ENCODE assay signal across 11 cellular contexts in the genomic region with DNA sequence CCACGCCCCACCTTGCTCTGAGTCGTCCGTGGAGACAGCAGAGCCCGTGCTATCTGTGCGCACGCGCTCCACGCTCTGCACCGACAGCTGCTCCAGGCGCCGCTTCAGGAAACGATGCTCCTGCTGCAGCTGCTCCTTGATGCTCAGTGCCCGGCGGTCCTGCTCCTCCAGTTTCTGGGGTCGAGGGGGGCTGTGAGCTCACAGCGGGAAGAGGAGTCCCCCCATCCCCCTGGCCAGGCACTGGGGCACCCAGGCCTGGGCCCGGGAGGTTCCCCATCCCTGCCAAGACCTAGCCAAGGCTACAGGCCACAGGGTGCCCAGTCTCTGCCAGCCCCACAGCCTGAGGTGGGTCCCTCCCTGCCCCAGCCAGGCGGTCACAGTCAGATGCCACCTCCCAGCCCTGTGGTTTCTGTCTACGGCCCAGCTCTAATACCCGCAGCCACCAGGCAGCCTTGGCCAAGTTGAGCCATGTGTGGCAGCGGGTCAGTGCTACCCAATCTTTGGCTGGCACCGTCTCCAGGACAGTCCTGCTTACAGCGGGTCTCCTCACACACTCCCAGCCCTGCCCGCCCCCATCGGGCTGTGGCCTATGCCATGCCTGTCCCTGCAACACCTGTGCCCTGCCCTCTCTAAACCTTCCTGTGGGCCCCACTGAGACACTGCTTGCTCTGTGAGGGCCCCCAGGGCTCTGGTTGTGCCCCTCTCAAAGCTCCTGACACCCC. TPM values are rescaled to one million over a fixed set of nuclear protein-coding genes. Genes with fewer than 3 reads are reported as not detected.
DNase-seq lines count a peak whose midpoint lies in the region; ATAC-seq, FAIRE-seq and TF ChIP-seq lines count a peak whose summit lies in the region.
"Had no signal": no experiment of that assay in that cellular context is flagged by ENCODE, and none has a peak within 500 bp of the region (broad histone marks: within the 10 kb centered on the region; RNA-seq: fewer than 3 reads in every experiment).

No MANE protein-coding gene starts in this region.

- CTCF ChIA-PET in HepG2 (lab: Yijun Ruan, JAX; ENCODE audit: low intra/inter-chr PET ratio, low total read pairs), result no interaction called here

- no peaks in the 10 kb centered on the region for H3K9me3 ChIP-seq in HepG2 (ENCODE audit: low read length)
- no peaks in the 10 kb centered on the region for H3K9me3 ChIP-seq in upper lobe of left lung
- H3K9me3 ChIP-seq: vagina had no signal

- H3K79me2 ChIP-seq in HepG2 (ENCODE audit: insufficient read depth, low read length), result no peaks in the 10 kb centered on the region

- in situ Hi-C loops in HepG2 (cut with HindIII; ENCODE audit: extremely low pct_ligation_motif_present, low pct_unique_long_range_greater_than_20kb), result no loop called here

- ATAC-seq in Right ventricle myocardium superior (ENCODE audit: poor library complexity) (no peak), HepG2 (no peak), upper lobe of left lung (ENCODE audit: low FRiP score in 2 of 2) (no peak), GM18519 (IDR thresholded peaks at IDR 0.05; ENCODE audit: low FRiP score, unreplicated experiment) (no peak), GM18867 (IDR thresholded peaks at IDR 0.05; ENCODE audit: unreplicated experiment) (no peak)
- ATAC-seq: sciatic nerve had no signal

- POLR2A ChIA-PET in HepG2 (lab: Yijun Ruan, JAX), result no interaction called here

- H3K36me3 ChIP-seq in HepG2 (replicated peaks in 1 of 2; ENCODE audit: control insufficient read depth in 1 of 2, insufficient read depth in 2 of 2, low read length in 2 of 2) (peaks cover 11% of the 10 kb centered on the region in 2 experiments; a peak in 4 of 5 replicates), upper lobe of left lung (peaks cover 18 to 81% (median 75%) of the 10 kb centered on the region in 4 donors)

- intact Hi-C loops in cardiac septum (cut with DNase I) (no loop called here), Right ventricle myocardium superior (cut with DNase I) (no loop called here), HepG2 (cut with micrococcal nuclease; ENCODE audit: unreplicated experiment) (no loop called here)

- no peak for TF ChIP-seq RAD21 in HepG2 (CRISPR knock-in tag; IDR thresholded peaks at IDR 0.05)

- H3K27me3 ChIP-seq in HepG2 (ENCODE audit: control insufficient read depth in 1 of 2, insufficient read depth in 2 of 2, low read length in 2 of 2) (no peaks in the 10 kb centered on the region), upper lobe of left lung (no peaks in the 10 kb centered on the region)
- H3K27me3 ChIP-seq: vagina had no signal

- H3K4me1 ChIP-seq in HepG2 (ENCODE audit: insufficient read depth, low read length) (no peaks in the 10 kb centered on the region), upper lobe of left lung (peaks cover 29 to 63% (median 34%) of the 10 kb centered on the region in 4 donors)

- DNase-seq in cardiac septum (ENCODE audit: low spot score) (peak; percentile 72), Right ventricle myocardium superior (no peak), HepG2 (ENCODE audit: low spot score) (no peak), upper lobe of left lung (peak; percentile 19 to 70), NCI-H526 (lab: John Stamatoyannopoulos, UW) (no peak)
- DNase-seq in activated CD8-positive, alpha-beta memory T cell treated with anti-CD3 and anti-CD28 coated beads, Interleukin-2, amount 50 U/mL, for 4 hours, result peak; percentile 15
- DNase-seq: erythroblast had no signal

- TF ChIP-seq POLR2A in HepG2 (IDR thresholded peaks at IDR 0.05; ENCODE audit: insufficient read depth in 1 of 2, low read depth in 2 of 2, low read length in 2 of 2), result no peak
- TF ChIP-seq POLR2A in upper lobe of left lung (IDR thresholded peaks at IDR 0.05), result no peak

- H4K20me1 ChIP-seq in HepG2 (ENCODE audit: insufficient read depth, low read length), result no peaks in the 10 kb centered on the region

- 97% methylated on average over 13 of the region's 25 CpGs for WGBS in HepG2 (ENCODE audit: low lambda C conversion rate)
- 94 to 95% methylated on average over 8 to 21 of the region's 25 CpGs for WGBS in upper lobe of left lung, 2 donors

- TF ChIP-seq EP300 in HepG2 (IDR thresholded peaks at IDR 0.05; ENCODE audit: low read depth in 2 of 2, low read length in 2 of 2) (no peak), HepG2 (CRISPR knock-in tag; IDR thresholded peaks at IDR 0.05; ENCODE audit: borderline replicate concordance) (no peak), upper lobe of left lung (IDR thresholded peaks at IDR 0.05) (no peak)

- H3K4me2 ChIP-seq in HepG2 (ENCODE audit: low read depth, low read length), result no peak overlapping the region

- no peak overlapping the region for H3K27ac ChIP-seq in HepG2 (ENCODE audit: extremely low read length, insufficient read depth, low read length)
- peak overlapping the region in 2 of 4 donors; percentile 97 to 98 for H3K27ac ChIP-seq in upper lobe of left lung
- H3K27ac ChIP-seq: vagina had no signal

- no peak for FAIRE-seq in HepG2 (lab: Jason Lieb, UNC)

- H3K4me3 ChIP-seq in HepG2 (replicated peaks in 1 of 3; ENCODE audit: insufficient read depth in 1 of 3, low read depth in 2 of 3, low read length in 3 of 3), result no peak overlapping the region
- no peak overlapping the region for H3K4me3 ChIP-seq in upper lobe of left lung
- H3K4me3 ChIP-seq: vagina had no signal

- TF ChIP-seq CTCF in HepG2 (CRISPR knock-in tag; IDR thresholded peaks at IDR 0.05) (no peak), upper lobe of left lung (IDR thresholded peaks at IDR 0.05) (no peak)

- BruUV-seq in HepG2 (replicated peaks; lab: Mats Ljungman, UMichigan), result no TSS peak

- no peak overlapping the region for H3K9ac ChIP-seq in HepG2 (ENCODE audit: insufficient read depth, low read depth, low read length)

- H2AFZ ChIP-seq in HepG2 (ENCODE audit: low read length), result no peak overlapping the region

RNA-seq across cellular contexts. Expression of gene HAUS3, which starts 9.3 kb away (rescaled TPM):
- 5.6 TPM for total RNA-seq in cardiac septum
- 5.7 TPM for total RNA-seq in Right ventricle myocardium superior
- total RNA-seq in HepG2 (2016; rRNA removed; fragmentation: Illumina TruSeq; extraction: Trizol), result 12.6 and 16.3 TPM in 2 replicates
- total RNA-seq in HepG2 (2016; cell fraction: cytosol; rRNA removed; fragmentation: Illumina TruSeq; extraction: Trizol; ENCODE audit: low read depth), result 0.71 TPM in 2 replicates
- total RNA-seq in HepG2 (2016; cell fraction: insoluble cytoplasmic fraction; rRNA removed; fragmentation: Illumina TruSeq; extraction: Trizol), result 12.9 and 15.5 TPM in 2 replicates
- 3.8 and 4.0 TPM in 2 replicates for total RNA-seq in HepG2 (2016; cell fraction: membrane; rRNA removed; fragmentation: Illumina TruSeq; extraction: Trizol)
- total RNA-seq in HepG2 (2016; cell fraction: nucleus; rRNA removed; fragmentation: Illumina TruSeq; extraction: Trizol), result 10.8 and 13.7 TPM in 2 replicates
- 3.3 and 3.9 TPM in 2 replicates for polyA plus RNA-seq in HepG2 (2011; rRNA removed)
- 1.8 and 1.9 TPM in 2 replicates for polyA plus RNA-seq in HepG2 (2011; cell fraction: cytosol; rRNA removed)
- polyA plus RNA-seq in HepG2 (2011; cell fraction: nucleus; rRNA removed), result 4.8 and 5.1 TPM in 2 replicates
- 5.4 and 6.4 TPM in 2 replicates for polyA plus RNA-seq in HepG2 (2012)
- 0.45 and 0.70 TPM in 2 replicates for polyA plus RNA-seq in HepG2 (2016; cell fraction: cytosol; fragmentation: Illumina TruSeq; extraction: Trizol; ENCODE audit: low read depth)
- 12.2 and 12.5 TPM in 2 replicates for polyA plus RNA-seq in HepG2 (2016; cell fraction: insoluble cytoplasmic fraction; fragmentation: Illumina TruSeq; extraction: Trizol; ENCODE audit: low read depth)
- 1.8 TPM in 2 replicates for polyA plus RNA-seq in HepG2 (2016; cell fraction: membrane; fragmentation: Illumina TruSeq; extraction: Trizol; ENCODE audit: low read depth)
- polyA plus RNA-seq in HepG2 (2016; cell fraction: nucleus; fragmentation: Illumina TruSeq; extraction: Trizol; ENCODE audit: insufficient read depth, low read depth), result 26.7 and 27.4 TPM in 2 replicates
- 1.8 and 2.1 TPM in 2 replicates for polyA minus RNA-seq in HepG2 (2011; rRNA and poly(A)+ RNA removed; ENCODE audit: low replicate concordance)
- polyA minus RNA-seq in HepG2 (2011; cell fraction: cytosol; rRNA and poly(A)+ RNA removed), result 2.2 and 3.3 TPM in 2 replicates
- polyA minus RNA-seq in HepG2 (2011; cell fraction: nucleus; rRNA and poly(A)+ RNA removed), result 5.8 and 6.0 TPM in 2 replicates
- total RNA-seq in upper lobe of left lung, result 10 to 100 TPM in 5 of 6 donors, 1 to 10 TPM in 1; 8.2 to 21.0 (median 12.5) TPM

RNA-seq across cellular contexts. Expression of gene POLN, which starts 9.3 kb away (rescaled TPM):
- total RNA-seq in cardiac septum (2.3 TPM), Right ventricle myocardium superior (2.3 TPM), HepG2 (2016; rRNA removed; fragmentation: Illumina TruSeq; extraction: Trizol) (0.60 and 0.93 TPM in 2 replicates), upper lobe of left lung (1 to 10 TPM in 5 of 6 donors, under 1 TPM in 1; 0.89 to 5.5 (median 2.6) TPM)
- total RNA-seq in HepG2 (2016; cell fraction: cytosol; rRNA removed; fragmentation: Illumina TruSeq; extraction: Trizol; ENCODE audit: low read depth), result 2.3 and 2.5 TPM in 2 replicates
- 0.68 and 1.1 TPM in 2 replicates for total RNA-seq in HepG2 (2016; cell fraction: insoluble cytoplasmic fraction; rRNA removed; fragmentation: Illumina TruSeq; extraction: Trizol)
- total RNA-seq in HepG2 (2016; cell fraction: membrane; rRNA removed; fragmentation: Illumina TruSeq; extraction: Trizol), result 1.6 and 1.9 TPM in 2 replicates
- total RNA-seq in HepG2 (2016; cell fraction: nucleus; rRNA removed; fragmentation: Illumina TruSeq; extraction: Trizol), result 1.1 and 1.5 TPM in 2 replicates
- 1.2 and 1.5 TPM in 2 replicates for polyA plus RNA-seq in HepG2 (2011; rRNA removed)
- 0.81 and 3.7 TPM in 2 replicates for polyA plus RNA-seq in HepG2 (2011; cell fraction: cytosol; rRNA removed)
- 2.7 and 3.7 TPM in 2 replicates for polyA plus RNA-seq in HepG2 (2011; cell fraction: nucleus; rRNA removed)
- 0.39 and 0.48 TPM in 2 replicates for polyA plus RNA-seq in HepG2 (2012)
- 1.0 and 1.4 TPM in 2 replicates for polyA plus RNA-seq in HepG2 (2016; cell fraction: cytosol; fragmentation: Illumina TruSeq; extraction: Trizol; ENCODE audit: low read depth)
- 0.57 and 1.2 TPM in 2 replicates for polyA plus RNA-seq in HepG2 (2016; cell fraction: insoluble cytoplasmic fraction; fragmentation: Illumina TruSeq; extraction: Trizol; ENCODE audit: low read depth)
- polyA plus RNA-seq in HepG2 (2016; cell fraction: membrane; fragmentation: Illumina TruSeq; extraction: Trizol; ENCODE audit: low read depth), result 0.90 and 1.4 TPM in 2 replicates
- 0.88 and 2.2 TPM in 2 replicates for polyA plus RNA-seq in HepG2 (2016; cell fraction: nucleus; fragmentation: Illumina TruSeq; extraction: Trizol; ENCODE audit: insufficient read depth, low read depth)
- 0.44 and 0.96 TPM in 2 replicates for polyA minus RNA-seq in HepG2 (2011; rRNA and poly(A)+ RNA removed; ENCODE audit: low replicate concordance)
- polyA minus RNA-seq in HepG2 (2011; cell fraction: cytosol; rRNA and poly(A)+ RNA removed), result 1.2 and 1.3 TPM in 2 replicates
- 0.75 and 1.2 TPM in 2 replicates for polyA minus RNA-seq in HepG2 (2011; cell fraction: nucleus; rRNA and poly(A)+ RNA removed)

RNA-seq across cellular contexts. Expression of gene MXD4, which starts 10.7 kb away (rescaled TPM):
- 37.9 TPM for total RNA-seq in cardiac septum
- total RNA-seq in Right ventricle myocardium superior, result 31.5 TPM
- total RNA-seq in HepG2 (2016; rRNA removed; fragmentation: Illumina TruSeq; extraction: Trizol), result 19.6 and 31.3 TPM in 2 replicates
- total RNA-seq in HepG2 (2016; cell fraction: cytosol; rRNA removed; fragmentation: Illumina TruSeq; extraction: Trizol; ENCODE audit: low read depth), result 36.9 and 47.9 TPM in 2 replicates
- 17.4 and 29.0 TPM in 2 replicates for total RNA-seq in HepG2 (2016; cell fraction: insoluble cytoplasmic fraction; rRNA removed; fragmentation: Illumina TruSeq; extraction: Trizol)
- 44.7 and 51.6 TPM in 2 replicates for total RNA-seq in HepG2 (2016; cell fraction: membrane; rRNA removed; fragmentation: Illumina TruSeq; extraction: Trizol)
- 17.8 and 19.3 TPM in 2 replicates for total RNA-seq in HepG2 (2016; cell fraction: nucleus; rRNA removed; fragmentation: Illumina TruSeq; extraction: Trizol)
- polyA plus RNA-seq in HepG2 (2011; rRNA removed), result 29.0 and 35.5 TPM in 2 replicates
- polyA plus RNA-seq in HepG2 (2011; cell fraction: cytosol; rRNA removed), result 18.8 and 32.8 TPM in 2 replicates
- 55.8 and 75.6 TPM in 2 replicates for polyA plus RNA-seq in HepG2 (2011; cell fraction: nucleus; rRNA removed)
- polyA plus RNA-seq in HepG2 (2012), result 13.3 and 19.0 TPM in 2 replicates
- 75.4 and 78.8 TPM in 2 replicates for polyA plus RNA-seq in HepG2 (2016; cell fraction: cytosol; fragmentation: Illumina TruSeq; extraction: Trizol; ENCODE audit: low read depth)
- polyA plus RNA-seq in HepG2 (2016; cell fraction: insoluble cytoplasmic fraction; fragmentation: Illumina TruSeq; extraction: Trizol; ENCODE audit: low read depth), result 24.7 and 25.4 TPM in 2 replicates
- 58.0 and 61.9 TPM in 2 replicates for polyA plus RNA-seq in HepG2 (2016; cell fraction: membrane; fragmentation: Illumina TruSeq; extraction: Trizol; ENCODE audit: low read depth)
- polyA plus RNA-seq in HepG2 (2016; cell fraction: nucleus; fragmentation: Illumina TruSeq; extraction: Trizol; ENCODE audit: insufficient read depth, low read depth), result 40.4 and 42.9 TPM in 2 replicates
- polyA minus RNA-seq in HepG2 (2011; rRNA and poly(A)+ RNA removed; ENCODE audit: low replicate concordance), result 56.0 and 71.8 TPM in 2 replicates
- polyA minus RNA-seq in HepG2 (2011; cell fraction: cytosol; rRNA and poly(A)+ RNA removed), result 16.4 and 18.3 TPM in 2 replicates
- 38.0 and 41.2 TPM in 2 replicates for polyA minus RNA-seq in HepG2 (2011; cell fraction: nucleus; rRNA and poly(A)+ RNA removed)
- total RNA-seq in upper lobe of left lung, result 100 to 1,000 TPM in 1 of 6 donors, 10 to 100 TPM in 5; 50.1 to 135 (median 76.4) TPM

Comparison
In these comparisons a context has a peak if more than half of its experiments do, and no peak if none do; other contexts are left out.
1. DNase-seq: peak in cardiac septum (single experiment), activated CD8-positive, alpha-beta memory T cell treated with anti-CD3 and anti-CD28 coated beads, Interleukin-2, amount 50 U/mL, for 4 hours (single experiment) and upper lobe of left lung (2 of 2); none in Right ventricle myocardium superior (single experiment), HepG2 (single experiment) and NCI-H526 (0 of 2).